8 cellular contexts compared by ENCODE assay signal in genomic region chr16:4616047-4616811, GRCh38. TPM values are rescaled to one million over a fixed set of nuclear protein-coding genes. Genes with fewer than 3 reads are reported as not detected.
DNase-seq lines count a peak whose midpoint lies in the region; ATAC-seq, FAIRE-seq and TF ChIP-seq lines count a peak whose summit lies in the region.

No MANE protein-coding gene starts in this region.

- peaks cover 0 to 3% (median 0%) of the 10 kb centered on the region in 5 donors for H3K36me3 Mint-ChIP-seq in naive thymus-derived CD4-positive, alpha-beta T cell
- H3K36me3 Mint-ChIP-seq in stimulated activated naive B cell treated with anti-CD40 and anti-IgM and Interleukin-4, amounts not matched to agents 10 μg/mL and 1 μg/mL and 100 μg/mL, for 72 hours: peaks cover 1 to 4% of the 10 kb centered on the region in 2 donors

- peak overlapping the region; percentile 96 to 100 (median 99) for H3K27ac Mint-ChIP-seq in naive thymus-derived CD4-positive, alpha-beta T cell
- H3K27ac Mint-ChIP-seq in stimulated activated naive B cell treated with anti-CD40 and anti-IgM and Interleukin-4, amounts not matched to agents 10 μg/mL and 1 μg/mL and 100 μg/mL, for 72 hours: peak overlapping the region; percentile 100

- H3K4me1 ChIP-seq in Karpas-422 (ENCODE audit: low read length) (peaks cover 41% of the 10 kb centered on the region), fibroblast of lung (ENCODE audit: control insufficient read depth, extremely low read depth, insufficient read depth, low read length) (peaks cover 5% of the 10 kb centered on the region)
- H3K4me1 ChIP-seq in naive thymus-derived CD4-positive, alpha-beta T cell (ENCODE audit: control insufficient read depth in 2 of 2, insufficient read depth in 2 of 2, low read length in 2 of 2): peaks cover 28 to 37% of the 10 kb centered on the region in 2 donors

- H3K4me3 Mint-ChIP-seq in naive thymus-derived CD4-positive, alpha-beta T cell: peak overlapping the region; percentile 94 to 99 (median 98)
- H3K4me3 Mint-ChIP-seq in stimulated activated naive B cell treated with anti-CD40 and anti-IgM and Interleukin-4, amounts not matched to agents 10 μg/mL and 1 μg/mL and 100 μg/mL, for 72 hours: peak overlapping the region; percentile 94 to 96

- H3K4me2 ChIP-seq in Karpas-422 (ENCODE audit: low read depth, low read length, poor library complexity, severe bottlenecking): peak overlapping the region; percentile 99
- H3K4me2 ChIP-seq in fibroblast of lung (ENCODE audit: extremely low read depth, insufficient read depth, low read length): peak overlapping the region; percentile 84

- peak overlapping the region; percentile 96 for H3K27ac ChIP-seq in Karpas-422 (ENCODE audit: low read length)
- peak overlapping the region; percentile 90 for H3K27ac ChIP-seq in fibroblast of lung (ENCODE audit: insufficient read depth, low read length)
- peak overlapping the region; percentile 98 for H3K27ac ChIP-seq in naive thymus-derived CD4-positive, alpha-beta T cell (ENCODE audit: low read depth, low read length)

- H2AFZ ChIP-seq in Karpas-422 (ENCODE audit: low read length): peak overlapping the region; percentile 60; the same call in 1 of the 2 replicates
- peak overlapping the region; percentile 85 for H2AFZ ChIP-seq in fibroblast of lung (ENCODE audit: low read length)

- no peaks in the 10 kb centered on the region for H3K9me3 ChIP-seq in Karpas-422 (ENCODE audit: low read length)
- H3K9me3 ChIP-seq in fibroblast of lung (ENCODE audit: control insufficient read depth, insufficient read depth, low read depth, low read length): no peaks in the 10 kb centered on the region
- H3K9me3 ChIP-seq in naive thymus-derived CD4-positive, alpha-beta T cell (ENCODE audit: control insufficient read depth in 2 of 3, low read length in 3 of 3): no peaks in the 10 kb centered on the region

- TF ChIP-seq CTCF in fibroblast of lung (conservative IDR thresholded peaks at IDR 0.05 in 1 of 2, IDR thresholded peaks at IDR 0.05 in 1 of 2; ENCODE audit: low read depth in 1 of 2, low read length in 2 of 2): peak; percentile 25 to 38

- H3K36me3 ChIP-seq in Karpas-422 (ENCODE audit: insufficient read depth, low read length) (no peaks in the 10 kb centered on the region), fibroblast of lung (ENCODE audit: control insufficient read depth, insufficient read depth, low read length) (no peaks in the 10 kb centered on the region)
- peaks cover 0 to 5% (median 0%) of the 10 kb centered on the region in 3 experiments for H3K36me3 ChIP-seq in naive thymus-derived CD4-positive, alpha-beta T cell (ENCODE audit: control insufficient read depth in 2 of 3, insufficient read depth in 3 of 3, low read length in 3 of 3)

- intact Hi-C loops in naive thymus-derived CD4-positive, alpha-beta T cell (cut with micrococcal nuclease): loop anchor here (1.0 to 10.0 kb wide), 23 partner anchors 8 to 1734 kb away; partner anchors contain the start of genes ANKS3 (in 2 of the 2), CDIP1 (in 2 of the 2), DNAAF8 (in 2 of the 2) and DNAJA3 (in 2 of the 2)

- H3K79me2 ChIP-seq in Karpas-422 (ENCODE audit: low read length): peaks cover 31% of the 10 kb centered on the region
- peaks cover 24% of the 10 kb centered on the region for H3K79me2 ChIP-seq in fibroblast of lung (ENCODE audit: control insufficient read depth, insufficient read depth, low read length)

- FAIRE-seq in RCC 7860 (lab: Jason Lieb, UNC): peak; percentile 77

- peak overlapping the region; percentile 92 for H3K9ac ChIP-seq in Karpas-422 (ENCODE audit: low read length)
- H3K9ac ChIP-seq in fibroblast of lung (ENCODE audit: insufficient read depth, low read length): peak overlapping the region; percentile 67

- peak; percentile 70 for ATAC-seq in GM21825 (IDR thresholded peaks at IDR 0.05; ENCODE audit: unreplicated experiment)
- ATAC-seq in naive thymus-derived CD4-positive, alpha-beta T cell: peak; percentile 94
- peak; percentile 83 to 86 for ATAC-seq in stimulated activated naive B cell treated with anti-CD40 and anti-IgM and Interleukin-4, amounts not matched to agents 10 μg/mL and 1 μg/mL and 100 μg/mL, for 72 hours (replicated peaks)

- no peaks in the 10 kb centered on the region for H3K9me3 Mint-ChIP-seq in naive thymus-derived CD4-positive, alpha-beta T cell
- H3K9me3 Mint-ChIP-seq in stimulated activated naive B cell treated with anti-CD40 and anti-IgM and Interleukin-4, amounts not matched to agents 10 μg/mL and 1 μg/mL and 100 μg/mL, for 72 hours: peaks cover 0 to 1% of the 10 kb centered on the region in 2 donors

- DNase-seq in Daoy (ENCODE audit: low read depth) (peak; percentile 99), Karpas-422 (peak; percentile 100), RCC 7860 (ENCODE audit: low spot score) (peak; percentile 99), fibroblast of lung (ENCODE audit: low read depth in 2 of 2) (peak; percentile 100)
- DNase-seq in activated T-helper 1 cell treated with anti-CD3 and anti-CD28 coated beads, Interleukin-2, amount 50 U/mL, for 16 hours (ENCODE audit: low read depth in 1 of 2, low spot score in 1 of 2): peak; percentile 96 to 98
- peak; percentile 93 to 100 (median 98) for DNase-seq in naive thymus-derived CD4-positive, alpha-beta T cell
- DNase-seq in stimulated activated naive B cell treated with anti-CD40 and anti-IgM and Interleukin-4, amounts not matched to agents 10 μg/mL and 1 μg/mL and 100 μg/mL, for 72 hours: peak; percentile 99

- CTCF ChIA-PET in naive thymus-derived CD4-positive, alpha-beta T cell (lab: Charles Lee): interaction anchor here (0.6 to 1.4 kb wide), 8 partner anchors 8 to 340 kb away, joined by 3 to 7 read pairs (median 3); partner anchors contain the start of genes ANKS3, DNAAF8 and MGRN1

- H3K4me3 ChIP-seq in Karpas-422 (ENCODE audit: low read length) (peak overlapping the region; percentile 93), fibroblast of lung (replicated peaks in 1 of 4; ENCODE audit: control extremely low read depth in 1 of 4, insufficient read depth in 1 of 4, low read depth in 3 of 4, low read length in 4 of 4) (peak overlapping the region; percentile 65 to 76 (median 71))
- peak overlapping the region; percentile 95 for H3K4me3 ChIP-seq in naive thymus-derived CD4-positive, alpha-beta T cell (ENCODE audit: low read length)

- H4K20me1 ChIP-seq in Karpas-422 (ENCODE audit: insufficient read depth, low read depth, low read length): peaks cover 25% of the 10 kb centered on the region; the same call in 1 of the 2 replicates
- H4K20me1 ChIP-seq in fibroblast of lung (ENCODE audit: control insufficient read depth, extremely low read depth, insufficient read depth, low read length): no peaks in the 10 kb centered on the region

- no peaks in the 10 kb centered on the region for H3K9me2 ChIP-seq in Karpas-422 (replicated peaks; ENCODE audit: insufficient read depth, low read length)

- H3K4me1 Mint-ChIP-seq in naive thymus-derived CD4-positive, alpha-beta T cell: peaks cover 8 to 43% (median 24%) of the 10 kb centered on the region in 7 donors
- H3K4me1 Mint-ChIP-seq in stimulated activated naive B cell treated with anti-CD40 and anti-IgM and Interleukin-4, amounts not matched to agents 10 μg/mL and 1 μg/mL and 100 μg/mL, for 72 hours: peaks cover 21 to 38% of the 10 kb centered on the region in 2 donors

- H3K27me3 ChIP-seq in Karpas-422 (ENCODE audit: low read length): no peaks in the 10 kb centered on the region
- no peaks in the 10 kb centered on the region for H3K27me3 ChIP-seq in fibroblast of lung (ENCODE audit: control insufficient read depth, insufficient read depth, low read length)
- no peaks in the 10 kb centered on the region for H3K27me3 ChIP-seq in naive thymus-derived CD4-positive, alpha-beta T cell (ENCODE audit: control insufficient read depth in 2 of 2, insufficient read depth in 2 of 2, low read length in 2 of 2)

- POLR2A ChIA-PET in naive thymus-derived CD4-positive, alpha-beta T cell (lab: Charles Lee): interaction anchor here (0.6 to 3.0 kb wide), 21 partner anchors 9 to 458 kb away, joined by 3 to 28 read pairs (median 4); partner anchors contain the start of genes ANKS3, CDIP1, DNAAF8 and HMOX2

- H3K27me3 Mint-ChIP-seq in naive thymus-derived CD4-positive, alpha-beta T cell: no peaks in the 10 kb centered on the region
- H3K27me3 Mint-ChIP-seq in stimulated activated naive B cell treated with anti-CD40 and anti-IgM and Interleukin-4, amounts not matched to agents 10 μg/mL and 1 μg/mL and 100 μg/mL, for 72 hours: no peaks in the 10 kb centered on the region

RNA-seq across cellular contexts. Expression of gene UBALD1, which starts 1.5 kb away (rescaled TPM):
- total RNA-seq in Daoy (2014; rRNA removed; shearing (Covaris generic)): 10.2 and 16.3 TPM in 2 replicates
- 10.0 and 30.6 TPM in 2 replicates for total RNA-seq in Karpas-422 (2014; rRNA removed; shearing (Covaris generic); ENCODE audit: low replicate concordance)
- total RNA-seq in fibroblast of lung: 3.6 and 4.4 TPM in 2 replicates
- 2.2 and 3.7 TPM in 2 replicates for polyA plus RNA-seq in fibroblast of lung
- polyA plus RNA-seq in fibroblast of lung (2012): 16.1 and 20.2 TPM in 2 replicates
- 4.7 and 6.0 TPM in 2 replicates for polyA minus RNA-seq in fibroblast of lung (ENCODE audit: low replicate concordance)
- total RNA-seq in naive thymus-derived CD4-positive, alpha-beta T cell: 10 to 100 TPM; 21.8 to 36.5 (median 29.7) TPM
- 1 to 10 TPM; 1.6 to 2.5 TPM for polyA plus RNA-seq in naive thymus-derived CD4-positive, alpha-beta T cell

RNA-seq across cellular contexts. Expression of gene MGRN1, which starts 8.4 kb away (rescaled TPM):
- total RNA-seq in Daoy (2014; rRNA removed; shearing (Covaris generic)): 8.4 and 26.1 TPM in 2 replicates
- total RNA-seq in Karpas-422 (2014; rRNA removed; shearing (Covaris generic); ENCODE audit: low replicate concordance): 16.8 and 23.0 TPM in 2 replicates
- 15.9 and 26.1 TPM in 2 replicates for total RNA-seq in fibroblast of lung
- polyA plus RNA-seq in fibroblast of lung: 5.4 and 9.6 TPM in 2 replicates
- 36.1 and 49.0 TPM in 2 replicates for polyA plus RNA-seq in fibroblast of lung (2012)
- 75.9 and 78.4 TPM in 2 replicates for polyA minus RNA-seq in fibroblast of lung (ENCODE audit: low replicate concordance)
- 100 to 1,000 TPM in 1 of 5 experiments, 10 to 100 TPM in 4; 62.6 to 103 (median 81.2) TPM for total RNA-seq in naive thymus-derived CD4-positive, alpha-beta T cell
- 1 to 10 TPM; 4.9 to 10.0 TPM for polyA plus RNA-seq in naive thymus-derived CD4-positive, alpha-beta T cell

Comparison
In these comparisons a context has a peak if more than half of its experiments do, and no peak if none do; other contexts are left out.
1. Peak in every context shown above with its lines: DNase-seq, ATAC-seq, H3K4me3 ChIP-seq and H3K27ac ChIP-seq.